Comparison of ENCODE assay signal across 1 cellular context in genomic region chr3:151315136-151315535, GRCh38.
TF ChIP-seq lines count a peak whose summit lies in the region.

No MANE protein-coding gene starts in this region.

TF ChIP-seq in WTC11, 78 proteins besides CTCF, POLR2A, EP300 and RAD21 (continued from another document):
- no peak for TF ChIP-seq AFF4 (CRISPR knock-in tag; IDR thresholded peaks at IDR 0.05; ENCODE audit: borderline replicate concordance)
